In genomic region chr15:56298723-56299122, GRCh38 we compare ENCODE assay signal across 5 cellular contexts.
"Had no signal": no experiment of that assay in that cellular context is flagged by ENCODE, and none has a peak within 500 bp of the region (broad histone marks: within the 10 kb centered on the region; RNA-seq: fewer than 3 reads in every experiment).

No MANE protein-coding gene starts in this region.

- FAIRE-seq: HTR-8/SVneo had no signal

- H3K27ac ChIP-seq: HL-60 had no signal

- DNase-seq: IMR-90, KBM-7, KG1 had no signal
